ENCODE assay signal across 2 cellular contexts in genomic region chr10:86968271-86968993, GRCh38.
TF ChIP-seq lines count a peak whose summit lies in the region.

Gene ADIRF (plus strand): TSS chr10:86968482. CDS start chr10:86968545, 63 bp downstream.

TF ChIP-seq in GM12878, 131 proteins besides CTCF, POLR2A, EP300 and RAD21 (continued from another document):
- TF ChIP-seq CUX1 (IDR thresholded peaks at IDR 0.05; ENCODE audit: insufficient replicate concordance, low read depth, low read length) (no peak), POLR2AphosphoS5 (IDR thresholded peaks at IDR 0.05; ENCODE audit: low read length) (no peak), FOXM1 (IDR thresholded peaks at IDR 0.05; ENCODE audit: low read depth, low read length) (no peak), SMARCA5 (IDR thresholded peaks at IDR 0.05) (no peak), RFX5 (IDR thresholded peaks at IDR 0.05; ENCODE audit: low read depth, low read length) (no peak), HDAC6 (IDR thresholded peaks at IDR 0.05; ENCODE audit: unreplicated experiment) (no peak), IKZF1 (conservative IDR thresholded peaks at IDR 0.05) (no peak), ZNF592 (IDR thresholded peaks at IDR 0.05) (no peak)

TF ChIP-seq in SK-N-SH, 30 proteins besides CTCF, POLR2A, EP300 and RAD21 (continued from another document):
- TF ChIP-seq USF2 (IDR thresholded peaks at IDR 0.05; ENCODE audit: borderline replicate concordance, low read depth, low read length) (no peak), MEF2A (IDR thresholded peaks at IDR 0.05; ENCODE audit: borderline replicate concordance, low read depth) (no peak), TAF1 (IDR thresholded peaks at IDR 0.05; ENCODE audit: borderline replicate concordance, low read depth, low read length) (no peak), FOXM1 (IDR thresholded peaks at IDR 0.05; ENCODE audit: low read depth) (no peak), EZH2phosphoT487 (IDR thresholded peaks at IDR 0.05; ENCODE audit: borderline replicate concordance, low read depth) (no peak), MAX (IDR thresholded peaks at IDR 0.05; ENCODE audit: low read depth) (no peak), YY1 (IDR thresholded peaks at IDR 0.05; ENCODE audit: low read depth) (no peak), REST (IDR thresholded peaks at IDR 0.05; ENCODE audit: low read depth, low read length) (no peak), SIN3A (IDR thresholded peaks at IDR 0.05; ENCODE audit: borderline replicate concordance, low read depth, low read length) (no peak), IRF3 (IDR thresholded peaks at IDR 0.05; ENCODE audit: low read depth, low read length) (no peak), NFIC (IDR thresholded peaks at IDR 0.05; ENCODE audit: borderline replicate concordance) (no peak)
